In genomic region chr10:5284311-5285057, GRCh38 we compare ENCODE assay signal across 9 cellular contexts.
DNase-seq lines count a peak whose midpoint lies in the region; FAIRE-seq and TF ChIP-seq lines count a peak whose summit lies in the region.
"Had no signal": no experiment of that assay in that cellular context is flagged by ENCODE, and none has a peak within 500 bp of the region (broad histone marks: within the 10 kb centered on the region; RNA-seq: fewer than 3 reads in every experiment).

No MANE protein-coding gene starts in this region.

- H3K4me3 Mint-ChIP-seq in type B pancreatic cell, result no peak overlapping the region

- H3K27ac Mint-ChIP-seq in type B pancreatic cell, result no peak overlapping the region

- H3K4me1 ChIP-seq in HAP-1, result no peaks in the 10 kb centered on the region

- H3K27me3 ChIP-seq in HAP-1 (ENCODE audit: low read depth), result no peaks in the 10 kb centered on the region

- no peak for FAIRE-seq in GM12892 (lab: Jason Lieb, UNC)

- H3K4me3 ChIP-seq in fibroblast of pulmonary artery (replicated peaks; ENCODE audit: low read depth, low read length), result no peak overlapping the region
- no peak overlapping the region for H3K4me3 ChIP-seq in HAP-1
- H3K4me3 ChIP-seq: thoracic aorta had no signal

- no peaks in the 10 kb centered on the region for H3K36me3 Mint-ChIP-seq in type B pancreatic cell

- in situ Hi-C loops in HAP-1 (cut with MboI; ENCODE audit: low sequenced_read_pairs), result loop anchor here (10.0 kb wide), 3 partner anchors 190 to 440 kb away; partner anchors contain the start of gene AKR1C3

- no peaks in the 10 kb centered on the region for H3K9me3 Mint-ChIP-seq in type B pancreatic cell

- no peaks in the 10 kb centered on the region for H3K36me3 ChIP-seq in HAP-1 (replicated peaks)
- H3K36me3 ChIP-seq: thoracic aorta had no signal

- no peaks in the 10 kb centered on the region for H3K4me1 Mint-ChIP-seq in type B pancreatic cell (ENCODE audit: unreplicated experiment)

- no peak for TF ChIP-seq POLR2A in GM12892 (IDR thresholded peaks at IDR 0.05; ENCODE audit: low read depth, low read length)

- TF ChIP-seq CTCF in fibroblast of pulmonary artery (IDR thresholded peaks at IDR 0.05; ENCODE audit: low read length, missing control alignments), result no peak
- no peak for TF ChIP-seq CTCF in type B pancreatic cell (conservative IDR thresholded peaks at IDR 0.05)

- H3K9me3 ChIP-seq in HAP-1, result peaks cover 3% of the 10 kb centered on the region; the same call in 1 of the 2 replicates
- H3K9me3 ChIP-seq: thoracic aorta had no signal

- DNase-seq in GF-D8 (lab: John Stamatoyannopoulos, UW) (peak; percentile 90), H4 (ENCODE audit: low spot score) (peak; percentile 67), RPMI8226 (peak; percentile 52), fibroblast of pulmonary artery (ENCODE audit: low read depth) (peak; percentile 96), HAP-1 (ENCODE audit: low spot score in 2 of 2) (no peak), GM12892 (ENCODE audit: insufficient read length) (no peak), T-helper 9 cell (no peak), type B pancreatic cell (ENCODE audit: extremely low spot score, unreplicated experiment) (no peak)

- peaks cover 12% of the 10 kb centered on the region for H3K27me3 Mint-ChIP-seq in type B pancreatic cell

Comparison
In these comparisons a context has a peak if more than half of its experiments do, and no peak if none do; other contexts are left out.
1. DNase-seq: peak in GF-D8 (single experiment), H4 (single experiment), RPMI8226 (single experiment) and fibroblast of pulmonary artery (single experiment); none in HAP-1 (0 of 2), GM12892 (single experiment), T-helper 9 cell (single experiment) and type B pancreatic cell (single experiment).